ENCODE assay signal across 11 cellular contexts in genomic region chr6:6875818-6876470, GRCh38.
DNase-seq lines count a peak whose midpoint lies in the region; ATAC-seq, FAIRE-seq and TF ChIP-seq lines count a peak whose summit lies in the region.
"Had no signal": no experiment of that assay in that cellular context is flagged by ENCODE, and none has a peak within 500 bp of the region (broad histone marks: within the 10 kb centered on the region; RNA-seq: fewer than 3 reads in every experiment).

No MANE protein-coding gene starts in this region.

- H3K27ac Mint-ChIP-seq in CD8-positive, alpha-beta T cell = no peak overlapping the region

- ATAC-seq in CD8-positive, alpha-beta T cell = no peak

- H3K27ac ChIP-seq in osteoblast (ENCODE audit: low read depth, low read length) = peak overlapping the region; percentile 51
- H3K27ac ChIP-seq in CD8-positive, alpha-beta T cell (ENCODE audit: low read depth, low read length) = no peak overlapping the region

- no peak overlapping the region for H2AFZ ChIP-seq in osteoblast (ENCODE audit: low read length)

- FAIRE-seq in GM12891 (lab: Jason Lieb, UNC) = no peak
- FAIRE-seq: colon had no signal

- H3K36me3 Mint-ChIP-seq in CD8-positive, alpha-beta T cell = no peaks in the 10 kb centered on the region

- in situ Hi-C loops in Caki2 (cut with HindIII; ENCODE audit: low pct_unique_long_range_greater_than_20kb, low sequenced_read_pairs) = no loop called here

- peaks cover 4% of the 10 kb centered on the region for H3K4me1 ChIP-seq in osteoblast (ENCODE audit: insufficient read depth, low read length)
- H3K4me1 ChIP-seq in CD8-positive, alpha-beta T cell (ENCODE audit: insufficient read depth, low read length) = no peaks in the 10 kb centered on the region

- no peak for TF ChIP-seq CTCF in epithelial cell of proximal tubule (conservative IDR thresholded peaks at IDR 0.05; ENCODE audit: low read depth, low read length)
- no peak for TF ChIP-seq CTCF in osteoblast (IDR thresholded peaks at IDR 0.05; ENCODE audit: extremely low read depth, low read depth, low read length)
- TF ChIP-seq CTCF in CD8-positive, alpha-beta T cell (IDR thresholded peaks at IDR 0.05) = no peak

- CTCF ChIA-PET in CD8-positive, alpha-beta T cell (lab: Charles Lee) = no interaction called here

- no peaks in the 10 kb centered on the region for H4K20me1 ChIP-seq in osteoblast (ENCODE audit: insufficient read depth, low read length)

- H3K4me1 Mint-ChIP-seq in CD8-positive, alpha-beta T cell (ENCODE audit: low read depth) = no peaks in the 10 kb centered on the region

- H3K27me3 Mint-ChIP-seq in CD8-positive, alpha-beta T cell (ENCODE audit: low read depth) = no peaks in the 10 kb centered on the region

- TF ChIP-seq POLR2A in GM12891 (IDR thresholded peaks at IDR 0.05; ENCODE audit: low read depth, low read length) = no peak

- no peaks in the 10 kb centered on the region for H3K36me3 ChIP-seq in osteoblast (ENCODE audit: insufficient read depth, low read length)
- H3K36me3 ChIP-seq in CD8-positive, alpha-beta T cell (ENCODE audit: insufficient read depth, low read length) = no peaks in the 10 kb centered on the region
- H3K36me3 ChIP-seq: spleen had no signal

- no peak overlapping the region for H3K4me3 ChIP-seq in epithelial cell of proximal tubule (ENCODE audit: low read depth, low read length)
- H3K4me3 ChIP-seq in osteoblast (ENCODE audit: insufficient read depth, low read length) = no peak overlapping the region
- no peak overlapping the region for H3K4me3 ChIP-seq in CD8-positive, alpha-beta T cell (ENCODE audit: low read depth, low read length)
- H3K4me3 ChIP-seq: spleen had no signal

- POLR2A ChIA-PET in CD8-positive, alpha-beta T cell (lab: Charles Lee) = no interaction called here

- no peaks in the 10 kb centered on the region for H3K27me3 ChIP-seq in osteoblast (ENCODE audit: insufficient read depth, low read length)
- no peaks in the 10 kb centered on the region for H3K27me3 ChIP-seq in CD8-positive, alpha-beta T cell (ENCODE audit: insufficient read depth, low read length)
- H3K27me3 ChIP-seq: spleen had no signal

- intact Hi-C loops in CD8-positive, alpha-beta T cell (cut with DNase I, micrococcal nuclease) = no loop called here

- H3K4me3 Mint-ChIP-seq in CD8-positive, alpha-beta T cell = no peak overlapping the region

- H3K79me2 ChIP-seq in osteoblast (ENCODE audit: insufficient read depth, low read length) = no peaks in the 10 kb centered on the region

- DNase-seq in Caki2 (ENCODE audit: low read depth) (peak; percentile 26), NCI-H226 (peak; percentile 84), epithelial cell of proximal tubule (ENCODE audit: low read depth) (peak; percentile 65), osteoblast (ENCODE audit: insufficient read length, low spot score, missing footprints) (peak; percentile 93), NCI-H2227 (lab: John Stamatoyannopoulos, UW; ENCODE audit: unreplicated experiment) (no peak), mucosa of gallbladder (ENCODE audit: low spot score) (no peak), GM12891 (ENCODE audit: insufficient read length, low spot score) (no peak)
- DNase-seq in CD8-positive, alpha-beta T cell = no peak
- DNase-seq: DND-41, spleen had no signal

- H3K9me3 Mint-ChIP-seq in CD8-positive, alpha-beta T cell = no peaks in the 10 kb centered on the region

- no peak overlapping the region for H3K4me2 ChIP-seq in osteoblast (ENCODE audit: insufficient read depth, low read length)

- H3K9me3 ChIP-seq in osteoblast (ENCODE audit: low read depth, low read length) = no peaks in the 10 kb centered on the region
- H3K9me3 ChIP-seq in CD8-positive, alpha-beta T cell (ENCODE audit: low read length) = no peaks in the 10 kb centered on the region
- H3K9me3 ChIP-seq: spleen had no signal

TF ChIP-seq in GM12891, 5 proteins besides CTCF, POLR2A, EP300 and RAD21:
- no peak for TF ChIP-seq TAF1 (IDR thresholded peaks at IDR 0.05; ENCODE audit: low read depth, low read length)
- no peak for TF ChIP-seq POLR2AphosphoS5 (IDR thresholded peaks at IDR 0.05; ENCODE audit: low read depth, low read length)
- TF ChIP-seq SPI1 (IDR thresholded peaks at IDR 0.05; ENCODE audit: low read depth, low read length) = no peak
- TF ChIP-seq POU2F2 (IDR thresholded peaks at IDR 0.05; ENCODE audit: low read depth, low read length) = no peak
- no peak for TF ChIP-seq PAX5 (IDR thresholded peaks at IDR 0.05; ENCODE audit: insufficient read depth, low read length, severe bottlenecking)

Comparison
In these comparisons a context has a peak if more than half of its experiments do, and no peak if none do; other contexts are left out.
1. DNase-seq: peak in Caki2 (single experiment), NCI-H226 (single experiment), epithelial cell of proximal tubule (single experiment) and osteoblast (single experiment); none in NCI-H2227 (single experiment), mucosa of gallbladder (single experiment), CD8-positive, alpha-beta T cell (0 of 7) and GM12891 (single experiment).